21 cellular contexts compared by ENCODE assay signal in the genomic region with DNA sequence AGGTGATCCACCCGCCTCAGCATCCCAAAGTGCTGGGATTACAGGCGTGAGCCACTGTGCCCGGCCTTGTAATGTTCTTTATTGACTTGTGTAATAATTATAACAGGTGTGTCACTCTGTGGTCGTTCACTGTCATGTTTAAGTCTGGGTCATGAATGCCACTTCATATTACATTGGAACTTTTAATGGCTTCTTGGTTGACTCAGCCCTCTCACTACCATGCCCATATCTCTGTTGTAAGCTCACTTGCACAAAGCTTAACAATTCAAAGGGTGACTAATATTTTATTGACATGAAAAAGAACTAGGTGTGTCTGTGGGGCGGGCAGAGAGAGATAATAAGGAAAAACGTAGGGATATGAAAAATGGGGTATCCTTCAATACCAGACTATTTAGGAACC.
"Had no signal": no experiment of that assay in that cellular context is flagged by ENCODE, and none has a peak within 500 bp of the region (broad histone marks: within the 10 kb centered on the region; RNA-seq: fewer than 3 reads in every experiment).

No MANE protein-coding gene starts in this region.

- H3K9me3 ChIP-seq: colonic mucosa, esophagus muscularis mucosa, left lung, lower lobe of right lung had no signal

- DNase-seq: colonic mucosa; cortex of kidney; effector CD8-positive, alpha-beta T cell; effector memory CD8-positive, alpha-beta T cell; endodermal cell; foreskin keratinocyte; glutamatergic neuron; head of caudate nucleus; heart right ventricle; hippocampal formation; kidney glomerular epithelial cell; left lung; left ventricle myocardium superior; lower lobe of right lung; mesendoderm; midbrain; naive B cell had no signal

- H3K4me1 ChIP-seq: colonic mucosa, esophagus muscularis mucosa, foreskin keratinocyte, heart right ventricle, left lung, lower lobe of right lung had no signal

- ATAC-seq: effector memory CD8-positive, alpha-beta T cell; foreskin keratinocyte; heart right ventricle; left lung; left ventricle myocardium superior; lower lobe of right lung had no signal

- H3K36me3 ChIP-seq: colonic mucosa, esophagus muscularis mucosa, heart right ventricle, left lung, lower lobe of right lung had no signal

- H3K4me3 ChIP-seq: colonic mucosa, esophagus muscularis mucosa, heart right ventricle, left lung, lower lobe of right lung had no signal

- FAIRE-seq: endometrium, frontal cortex, keratinocyte had no signal

- H3K27ac ChIP-seq: colonic mucosa, esophagus muscularis mucosa, foreskin keratinocyte, heart right ventricle, left lung, lower lobe of right lung had no signal

- H3K27me3 ChIP-seq: colonic mucosa, esophagus muscularis mucosa, foreskin keratinocyte, heart right ventricle, left lung had no signal
